9 cellular contexts compared by ENCODE assay signal in genomic region chr1:93350322-93350721, GRCh38. TPM values are rescaled to one million over a fixed set of nuclear protein-coding genes. Genes with fewer than 3 reads are reported as not detected.
DNase-seq lines count a peak whose midpoint lies in the region; ATAC-seq and TF ChIP-seq lines count a peak whose summit lies in the region.
"Had no signal": no experiment of that assay in that cellular context is flagged by ENCODE, and none has a peak within 500 bp of the region (broad histone marks: within the 10 kb centered on the region; RNA-seq: fewer than 3 reads in every experiment).

No MANE protein-coding gene starts in this region.

- peaks cover 39% of the 10 kb centered on the region for H4K20me1 ChIP-seq in IMR-90 (ENCODE audit: insufficient read depth, low read length)

- H3K9me3 Mint-ChIP-seq in Calu3 (ENCODE audit: low read depth, unreplicated experiment) (no peaks in the 10 kb centered on the region), brain (no peaks in the 10 kb centered on the region), nephron progenitor cell (no peaks in the 10 kb centered on the region)

- peaks cover 6% of the 10 kb centered on the region for H3K36me3 ChIP-seq in IMR-90 (ENCODE audit: control insufficient read depth, insufficient read depth, low read length)
- H3K36me3 ChIP-seq in sigmoid colon: peaks cover 0 to 16% (median 0%) of the 10 kb centered on the region in 4 donors

- BruUV-seq in Calu3 (replicated peaks; lab: Mats Ljungman, UMichigan) (no TSS peak), IMR-90 (replicated peaks; lab: Mats Ljungman, UMichigan) (no TSS peak)

- H3K9ac ChIP-seq in IMR-90 (ENCODE audit: low read depth, low read length): no peak overlapping the region

- H3K18ac ChIP-seq in IMR-90 (ENCODE audit: low read depth, low read length): no peak overlapping the region

- H2BK20ac ChIP-seq in IMR-90 (ENCODE audit: low read depth, low read length): no peak overlapping the region

- H3K4me2 ChIP-seq in IMR-90 (ENCODE audit: low read depth, low read length): peak overlapping the region; percentile 71

- POLR2A ChIA-PET in IMR-90 (lab: Charles Lee; ENCODE audit: unreplicated experiment): no interaction called here

- no peak for DNase-seq in Calu3
- DNase-seq in IMR-90: no peak
- no peak for DNase-seq in nephron progenitor cell
- no peak for DNase-seq in sigmoid colon
- no peak for DNase-seq in DMS 273 treated with DMSO at 0.1 percent for 48 hours (lab: John Stamatoyannopoulos, UW)
- no peak for DNase-seq in SHP77 treated with DMSO at 0.1 percent for 48 hours (lab: John Stamatoyannopoulos, UW)
- DNase-seq: activated CD4-positive, CD25-positive, alpha-beta regulatory T cell; NCI-H1436 had no signal

- H3K4me3 ChIP-seq in IMR-90 (ENCODE audit: insufficient read depth, low read depth, low read length): no peak overlapping the region
- no peak overlapping the region for H3K4me3 ChIP-seq in sigmoid colon

- H3K9me3 ChIP-seq in IMR-90 (ENCODE audit: control insufficient read depth, insufficient read depth, low read length) (no peaks in the 10 kb centered on the region), sigmoid colon (no peaks in the 10 kb centered on the region)

- H3K27me3 ChIP-seq in IMR-90 (ENCODE audit: control insufficient read depth, insufficient read depth, low read length) (no peaks in the 10 kb centered on the region), sigmoid colon (no peaks in the 10 kb centered on the region)

- H3K27ac ChIP-seq in IMR-90 (ENCODE audit: insufficient read depth, low read length) (no peak overlapping the region), sigmoid colon (no peak overlapping the region)

- no peak overlapping the region for H4K8ac ChIP-seq in IMR-90 (ENCODE audit: low read depth in 2 of 2, low read length in 2 of 2)

- H3K23ac ChIP-seq in IMR-90 (ENCODE audit: low read depth, low read length): 0 out of 2 replicates have a peak overlapping the region, but pooled peaks have one; percentile 49

- in situ Hi-C loops in IMR-90 (cut with MboI; ENCODE audit: low sequenced_read_pairs): no loop called here

- intact Hi-C loops in Calu3 (cut with micrococcal nuclease; ENCODE audit: unreplicated experiment) (loop anchor here (10.0 kb wide), 1 partner anchor 46 kb away; no protein-coding TSS in a partner anchor), IMR-90 (cut with micrococcal nuclease) (no loop called here), sigmoid colon (cut with DNase I) (no loop called here)

- no peak overlapping the region for H4K91ac ChIP-seq in IMR-90 (ENCODE audit: insufficient read depth, low read depth, low read length)

- WGBS in IMR-90 (ENCODE audit: extremely low coverage in 2 of 2, insufficient read length in 1 of 2), 2 experiments: no CpG with 5 or more reads among the region's 1 CpG
- 79 to 94% methylated on average over 1 of the region's 1 CpG for WGBS in sigmoid colon, 2 donors

- H3K4me1 ChIP-seq in IMR-90 (ENCODE audit: control insufficient read depth, insufficient read depth, low read length) (0 out of 2 replicates have a peak, but pooled peaks cover 1% of the 10 kb centered on the region), sigmoid colon (peaks cover 0 to 75% (median 49%) of the 10 kb centered on the region in 4 donors)

- no peak overlapping the region for H2AK9ac ChIP-seq in IMR-90 (replicated peaks; ENCODE audit: low read depth, low read length, poor library complexity)

- H3K4me3 Mint-ChIP-seq in Calu3 (ENCODE audit: low read depth, unreplicated experiment) (peak overlapping the region; percentile 62), brain (peak overlapping the region; percentile 72 to 100 (median 88)), nephron progenitor cell (peak overlapping the region; percentile 63)

- no peak overlapping the region for H3K27ac Mint-ChIP-seq in Calu3 (ENCODE audit: unreplicated experiment)
- peak overlapping the region in 1 of 5 experiments; percentile 71 for H3K27ac Mint-ChIP-seq in brain
- H3K27ac Mint-ChIP-seq in nephron progenitor cell: no peak overlapping the region

- CTCF ChIA-PET in Calu3 (lab: Charles Lee) (no interaction called here), IMR-90 (lab: Yijun Ruan, JAX) (interaction anchor here (1.0 kb wide), 1 partner anchor 493 kb away, joined by 3 read pairs; no protein-coding TSS in a partner anchor)

- no peak for ATAC-seq in IMR-90 (ENCODE audit: low read depth)

- H3K4me1 Mint-ChIP-seq in Calu3 (ENCODE audit: low read depth, unreplicated experiment) (no peaks in the 10 kb centered on the region), brain (peaks cover 49% of the 10 kb centered on the region), nephron progenitor cell (peaks cover 26% of the 10 kb centered on the region)

- H3K27me3 Mint-ChIP-seq in Calu3 (ENCODE audit: unreplicated experiment) (no peaks in the 10 kb centered on the region), brain (peaks cover 14% of the 10 kb centered on the region), nephron progenitor cell (ENCODE audit: low read depth, poor library complexity) (no peaks in the 10 kb centered on the region)

- H3K14ac ChIP-seq in IMR-90 (replicated peaks; ENCODE audit: low read depth, low read length): 0 out of 2 replicates have a peak overlapping the region, but pooled peaks have one; percentile 42

- TF ChIP-seq EP300 in sigmoid colon (IDR thresholded peaks at IDR 0.05): no peak

- no peak overlapping the region for H2BK5ac ChIP-seq in IMR-90 (ENCODE audit: low read depth, low read length, poor library complexity, severe bottlenecking)

- no peak overlapping the region for H3K56ac ChIP-seq in IMR-90 (ENCODE audit: extremely low read depth, insufficient read depth, low read length)

- TF ChIP-seq POLR2A in IMR-90 (IDR thresholded peaks at IDR 0.05; ENCODE audit: low read depth, low read length) (no peak), sigmoid colon (IDR thresholded peaks at IDR 0.05) (no peak)

- TF ChIP-seq RAD21 in IMR-90 (IDR thresholded peaks at IDR 0.05; ENCODE audit: low read length): no peak

- dilution Hi-C loops in IMR-90 (cut with HindIII; ENCODE audit: low sequenced_read_pairs, unreplicated experiment): no loop called here

- H2BK120ac ChIP-seq in IMR-90 (ENCODE audit: low read depth, low read length): no peak overlapping the region

- H3K36me3 Mint-ChIP-seq in Calu3 (ENCODE audit: insufficient read depth, unreplicated experiment) (peaks cover 33% of the 10 kb centered on the region), brain (peaks cover 12% of the 10 kb centered on the region), nephron progenitor cell (ENCODE audit: low read depth) (peaks cover 21% of the 10 kb centered on the region)

- no peak overlapping the region for H3K4ac ChIP-seq in IMR-90 (ENCODE audit: low read depth, low read length)

- H4K5ac ChIP-seq in IMR-90 (ENCODE audit: low read depth, low read length): no peak overlapping the region

- peaks cover 6 to 36% of the 10 kb centered on the region in 2 experiments for H3K79me1 ChIP-seq in IMR-90 (ENCODE audit: low read depth in 1 of 2, low read length in 2 of 2)

- H2AFZ ChIP-seq in IMR-90 (replicated peaks; ENCODE audit: low read length, poor library complexity): no peak overlapping the region

- H3K9me1 ChIP-seq in IMR-90 (ENCODE audit: insufficient read depth, low read length): peaks cover 6% of the 10 kb centered on the region

- no peak for TF ChIP-seq CTCF in Calu3 (IDR thresholded peaks at IDR 0.05; ENCODE audit: unreplicated experiment)
- no peak for TF ChIP-seq CTCF in IMR-90 (conservative IDR thresholded peaks at IDR 0.05; ENCODE audit: low read depth, low read length)
- no peak for TF ChIP-seq CTCF in brain (conservative IDR thresholded peaks at IDR 0.05)
- TF ChIP-seq CTCF in nephron progenitor cell (IDR thresholded peaks at IDR 0.05): no peak
- TF ChIP-seq CTCF in sigmoid colon (IDR thresholded peaks at IDR 0.05): no peak

- no peak overlapping the region for H2BK15ac ChIP-seq in IMR-90 (ENCODE audit: low read depth, low read length)

- H2AK5ac ChIP-seq in IMR-90 (ENCODE audit: low read depth, low read length): no peak overlapping the region

TF ChIP-seq in IMR-90, 13 proteins besides CTCF, POLR2A, EP300 and RAD21:
- TF ChIP-seq FOS (IDR thresholded peaks at IDR 0.05; ENCODE audit: low read depth, low read length): no peak
- no peak for TF ChIP-seq CHD1 (IDR thresholded peaks at IDR 0.05; ENCODE audit: low read depth, low read length)
- TF ChIP-seq MAZ (IDR thresholded peaks at IDR 0.05; ENCODE audit: borderline replicate concordance, low read depth, low read length): no peak
- no peak for TF ChIP-seq MXI1 (IDR thresholded peaks at IDR 0.05; ENCODE audit: borderline replicate concordance, low read depth, low read length)
- no peak for TF ChIP-seq NFE2L2 (IDR thresholded peaks at IDR 0.05; ENCODE audit: low read depth, low read length)
- no peak for TF ChIP-seq SMC3 (IDR thresholded peaks at IDR 0.05; ENCODE audit: low read depth, low read length)
- TF ChIP-seq, protein P1, sequence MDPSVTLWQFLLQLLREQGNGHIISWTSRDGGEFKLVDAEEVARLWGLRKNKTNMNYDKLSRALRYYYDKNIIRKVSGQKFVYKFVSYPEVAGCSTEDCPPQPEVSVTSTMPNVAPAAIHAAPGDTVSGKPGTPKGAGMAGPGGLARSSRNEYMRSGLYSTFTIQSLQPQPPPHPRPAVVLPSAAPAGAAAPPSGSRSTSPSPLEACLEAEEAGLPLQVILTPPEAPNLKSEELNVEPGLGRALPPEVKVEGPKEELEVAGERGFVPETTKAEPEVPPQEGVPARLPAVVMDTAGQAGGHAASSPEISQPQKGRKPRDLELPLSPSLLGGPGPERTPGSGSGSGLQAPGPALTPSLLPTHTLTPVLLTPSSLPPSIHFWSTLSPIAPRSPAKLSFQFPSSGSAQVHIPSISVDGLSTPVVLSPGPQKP (IDR thresholded peaks at IDR 0.05; ENCODE audit: borderline replicate concordance, low read depth, low read length): no peak
- TF ChIP-seq USF2 (IDR thresholded peaks at IDR 0.05; ENCODE audit: low read depth, low read length): no peak

RNA-seq across cellular contexts. Expression of gene DR1, which starts 4.6 kb away (rescaled TPM):
- total RNA-seq in Calu3 (2022) (51.1 and 51.5 TPM in 2 replicates), IMR-90 (2012; rRNA removed) (39.4 and 46.9 TPM in 2 replicates), sigmoid colon (10 to 100 TPM; 19.9 to 24.2 (median 20.3) TPM)
- polyA plus RNA-seq in IMR-90 (2012; rRNA removed) (21.1 and 27.1 TPM in 2 replicates), brain (ENCODE audit: insufficient read depth, low read depth, low replicate concordance) (30.5 TPM), sigmoid colon (10 to 100 TPM; 20.4 to 29.8 (median 21.6) TPM)
- 4.8 and 5.7 TPM in 2 replicates for polyA plus RNA-seq in IMR-90 (2012; cell fraction: cytosol; rRNA removed)
- 2.5 and 7.6 TPM in 2 replicates for polyA plus RNA-seq in IMR-90 (2012; cell fraction: nucleus; rRNA removed; ENCODE audit: low replicate concordance)
